In the genomic region with DNA sequence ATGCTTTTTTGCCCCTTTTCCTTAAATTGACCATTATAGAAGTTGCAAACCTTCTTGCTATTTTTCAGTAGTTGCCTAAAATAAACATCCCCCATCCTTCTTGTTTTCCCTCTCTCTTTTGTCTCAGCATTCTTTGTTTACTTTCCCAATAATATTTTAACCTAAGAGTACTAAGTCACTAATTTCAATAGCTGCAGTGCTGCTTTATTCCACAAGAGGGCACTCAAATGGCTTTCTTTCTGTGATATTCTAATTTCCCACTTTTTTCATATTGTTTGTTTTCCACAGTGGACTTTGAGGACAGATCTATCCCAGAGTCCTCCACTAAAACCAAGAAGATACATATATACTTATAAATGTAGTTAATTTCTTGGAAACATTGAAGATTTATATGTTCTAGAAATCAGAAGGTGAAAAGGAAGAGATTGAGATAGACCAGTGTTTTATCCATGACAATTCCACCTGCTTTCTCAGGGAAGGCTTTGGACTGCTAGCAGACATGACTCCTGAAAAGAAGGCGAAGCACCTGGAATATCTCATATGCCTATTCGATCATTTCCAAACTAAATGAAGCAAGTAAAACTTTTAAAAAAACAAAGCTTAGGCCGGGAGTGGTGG, we compare ENCODE assay signal across 8 cellular contexts.
DNase-seq lines count a peak whose midpoint lies in the region; ATAC-seq and TF ChIP-seq lines count a peak whose summit lies in the region.

No MANE protein-coding gene starts in this region.

- no peaks in the 10 kb centered on the region for H3K36me3 Mint-ChIP-seq in activated naive CD8-positive, alpha-beta T cell treated with anti-CD3 and anti-CD28 coated beads for 36 hours

- no peaks in the 10 kb centered on the region for H3K36me3 ChIP-seq in RWPE2 (ENCODE audit: low read depth)

- no peak for ATAC-seq in RWPE2 (ENCODE audit: low read depth)
- no peak for ATAC-seq in HG02588 (IDR thresholded peaks at IDR 0.05; ENCODE audit: unreplicated experiment)
- no peak for ATAC-seq in GM18517 (IDR thresholded peaks at IDR 0.05; ENCODE audit: unreplicated experiment)

- peak; percentile 58; the same call in 2 of the 3 replicates for TF ChIP-seq CTCF in GM12872 (IDR thresholded peaks at IDR 0.05; ENCODE audit: insufficient read depth, low read depth, low read length)
- peak; percentile 93 for TF ChIP-seq CTCF in RWPE2 (IDR thresholded peaks at IDR 0.05; ENCODE audit: poor library complexity, severe bottlenecking)

- H3K27ac Mint-ChIP-seq in activated naive CD8-positive, alpha-beta T cell treated with anti-CD3 and anti-CD28 coated beads for 36 hours: no peak overlapping the region

- H3K4me1 ChIP-seq in RWPE2 (ENCODE audit: insufficient read depth, poor library complexity, severe bottlenecking): no peaks in the 10 kb centered on the region

- DNase-seq in AG08395 (ENCODE audit: low spot score) (peak; percentile 13), RWPE2 (ENCODE audit: low spot score) (no peak), foreskin melanocyte (peak; percentile 23), superior temporal gyrus (ENCODE audit: extremely low spot score) (peak; percentile 79)
- no peak for DNase-seq in activated naive CD8-positive, alpha-beta T cell treated with anti-CD3 and anti-CD28 coated beads for 36 hours

- H3K4me1 Mint-ChIP-seq in activated naive CD8-positive, alpha-beta T cell treated with anti-CD3 and anti-CD28 coated beads for 36 hours: no peaks in the 10 kb centered on the region

- H3K9me3 ChIP-seq in RWPE2 (ENCODE audit: severe bottlenecking): no peaks in the 10 kb centered on the region

- H3K27ac ChIP-seq in RWPE2 (ENCODE audit: poor library complexity, severe bottlenecking): no peak overlapping the region

- peaks cover 11% of the 10 kb centered on the region for H3K27me3 Mint-ChIP-seq in activated naive CD8-positive, alpha-beta T cell treated with anti-CD3 and anti-CD28 coated beads for 36 hours

- no peak overlapping the region for H3K4me3 Mint-ChIP-seq in activated naive CD8-positive, alpha-beta T cell treated with anti-CD3 and anti-CD28 coated beads for 36 hours

- H3K27me3 ChIP-seq in RWPE2 (ENCODE audit: insufficient read depth, poor library complexity, severe bottlenecking): no peaks in the 10 kb centered on the region

- H3K4me3 ChIP-seq in RWPE2 (ENCODE audit: severe bottlenecking): no peak overlapping the region

- peaks cover 9% of the 10 kb centered on the region for H3K9me3 Mint-ChIP-seq in activated naive CD8-positive, alpha-beta T cell treated with anti-CD3 and anti-CD28 coated beads for 36 hours

Comparison
In these comparisons a context has a peak if more than half of its experiments do, and no peak if none do; other contexts are left out.
1. DNase-seq: peak in AG08395 (single experiment), foreskin melanocyte (single experiment) and superior temporal gyrus (single experiment); none in RWPE2 (single experiment) and activated naive CD8-positive, alpha-beta T cell treated with anti-CD3 and anti-CD28 coated beads for 36 hours (single experiment).